In genomic region chr6:45687570-45687969, GRCh38 we compare ENCODE assay signal across 11 cellular contexts.
DNase-seq lines count a peak whose midpoint lies in the region; ATAC-seq and TF ChIP-seq lines count a peak whose summit lies in the region.
"Had no signal": no experiment of that assay in that cellular context is flagged by ENCODE, and none has a peak within 500 bp of the region (broad histone marks: within the 10 kb centered on the region; RNA-seq: fewer than 3 reads in every experiment).

No MANE protein-coding gene starts in this region.

- no peaks in the 10 kb centered on the region for H3K36me3 Mint-ChIP-seq in activated T-helper 17 cell treated with anti-CD3 and anti-CD28 coated beads, Interleukin-2, amount 50 U/mL, for 72 hours (ENCODE audit: low read depth)

- no peak for DNase-seq in stimulated activated naive CD4-positive, alpha-beta T cell (lab: John Stamatoyannopoulos, UW)
- no peak for DNase-seq in NCI-H345 (lab: John Stamatoyannopoulos, UW)
- no peak for DNase-seq in spleen
- DNase-seq in stimulated activated CD4-positive, alpha-beta T cell treated with anti-CD3 and anti-CD28 coated beads, Interleukin-4, amount 100 ng/mL, for 24 hours, result no peak
- DNase-seq: activated CD4-positive, alpha-beta T cell treated with anti-CD3 and anti-CD28 coated beads, Interleukin-2, amount 50 U/mL, for 4 hours; RPMI8226 had no signal

- TF ChIP-seq POLR2A in spleen (IDR thresholded peaks at IDR 0.05), result no peak

- H3K4me1 ChIP-seq in spleen, result no peaks in the 10 kb centered on the region

- no peak overlapping the region for H3K4me3 Mint-ChIP-seq in activated T-helper 17 cell treated with anti-CD3 and anti-CD28 coated beads, Interleukin-2, amount 50 U/mL, for 72 hours
- H3K4me3 Mint-ChIP-seq: GM23338 had no signal

- H3K27me3 Mint-ChIP-seq in activated T-helper 17 cell treated with anti-CD3 and anti-CD28 coated beads, Interleukin-2, amount 50 U/mL, for 72 hours, result no peaks in the 10 kb centered on the region

- no peak overlapping the region for H3K4me3 ChIP-seq in spleen
- H3K4me3 ChIP-seq: GM23338 had no signal

- no peak overlapping the region for H3K27ac Mint-ChIP-seq in activated T-helper 17 cell treated with anti-CD3 and anti-CD28 coated beads, Interleukin-2, amount 50 U/mL, for 72 hours
- H3K27ac Mint-ChIP-seq: GM23338 had no signal

- ATAC-seq in GM18519 (IDR thresholded peaks at IDR 0.05; ENCODE audit: low FRiP score, unreplicated experiment), result peak; percentile 86
- ATAC-seq in GM21381 (IDR thresholded peaks at IDR 0.05; ENCODE audit: unreplicated experiment), result peak; percentile 73
- peak; percentile 85 for ATAC-seq in HG03095 (IDR thresholded peaks at IDR 0.05; ENCODE audit: unreplicated experiment)
- ATAC-seq in activated T-helper 17 cell treated with anti-CD3 and anti-CD28 coated beads, Interleukin-2, amount 50 U/mL, for 72 hours (replicated peaks), result peak; percentile 78
- ATAC-seq: GM23338 had no signal

- H3K9me3 ChIP-seq in spleen, result peaks cover 0 to 17% (median 5%) of the 10 kb centered on the region in 8 donors

- H3K4me1 Mint-ChIP-seq in activated T-helper 17 cell treated with anti-CD3 and anti-CD28 coated beads, Interleukin-2, amount 50 U/mL, for 72 hours, result no peaks in the 10 kb centered on the region
- H3K4me1 Mint-ChIP-seq: GM23338 had no signal

- H3K36me3 ChIP-seq in spleen, result no peaks in the 10 kb centered on the region

- H3K27ac ChIP-seq in spleen, result no peak overlapping the region

- H3K9me3 Mint-ChIP-seq in activated T-helper 17 cell treated with anti-CD3 and anti-CD28 coated beads, Interleukin-2, amount 50 U/mL, for 72 hours, result no peaks in the 10 kb centered on the region
- H3K9me3 Mint-ChIP-seq: GM23338 had no signal

- no peak for TF ChIP-seq CTCF in spleen (IDR thresholded peaks at IDR 0.05 in 8 of 11, conservative IDR thresholded peaks at IDR 0.05 in 3 of 11)

- H3K27me3 ChIP-seq in spleen (replicated peaks in 1 of 7), result no peaks in the 10 kb centered on the region

- intact Hi-C loops in spleen (cut with DNase I; ENCODE audit: low total_unique reads), result no loop called here

- 71 to 76% (median 76%) methylated on average over 9 of the region's 9 CpGs for WGBS in spleen, 5 donors
